Comparison of ENCODE assay signal across 8 cellular contexts in the genomic region with DNA sequence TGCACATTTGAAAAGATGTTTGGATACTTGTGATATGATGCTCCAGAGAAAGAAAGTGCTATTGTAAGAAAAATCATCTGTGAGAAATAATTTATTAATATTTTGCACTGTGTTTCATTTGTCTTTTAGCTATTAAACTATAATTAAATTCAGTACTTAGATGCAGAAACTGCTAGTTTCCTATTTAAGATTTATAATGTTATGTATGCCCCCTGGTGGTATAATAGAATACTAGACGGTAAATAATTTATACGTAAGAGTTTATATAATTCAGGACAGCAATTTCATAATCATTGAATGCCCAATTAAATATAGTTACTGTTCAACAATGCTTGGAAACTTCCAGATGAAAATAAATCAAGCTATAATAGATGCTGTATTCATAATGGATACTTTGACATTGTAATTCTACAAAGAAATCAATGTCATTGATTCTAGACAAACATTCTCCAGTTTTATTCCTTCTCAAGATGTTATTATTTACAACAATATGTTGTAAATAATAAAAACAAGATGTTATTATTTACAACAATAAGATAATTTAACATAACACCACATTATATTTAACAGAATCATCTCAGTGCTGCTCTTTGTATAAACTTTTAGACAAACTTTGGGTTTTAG.
DNase-seq lines count a peak whose midpoint lies in the region; TF ChIP-seq lines count a peak whose summit lies in the region.

No MANE protein-coding gene starts in this region.

- H2AFZ ChIP-seq in SU-DHL-6 (ENCODE audit: low read depth, low read length, severe bottlenecking), result no peak overlapping the region

- no peaks in the 10 kb centered on the region for H3K9me2 ChIP-seq in SU-DHL-6 (replicated peaks; ENCODE audit: insufficient read depth, low read length)

- H3K79me2 ChIP-seq in SU-DHL-6 (ENCODE audit: insufficient read depth, low read length), result no peaks in the 10 kb centered on the region

- no peak overlapping the region for H3K27ac Mint-ChIP-seq in T-helper 2 cell treated with Interferon-gamma antibody and Interleukin-4, amounts not matched to agents 5 μg/mL and 100 μg/mL, for 36 hours

- no peaks in the 10 kb centered on the region for H3K4me1 Mint-ChIP-seq in T-helper 2 cell treated with Interferon-gamma antibody and Interleukin-4, amounts not matched to agents 5 μg/mL and 100 μg/mL, for 36 hours (ENCODE audit: low read depth)

- H3K9me3 Mint-ChIP-seq in T-helper 2 cell treated with Interferon-gamma antibody and Interleukin-4, amounts not matched to agents 5 μg/mL and 100 μg/mL, for 36 hours, result no peaks in the 10 kb centered on the region

- H3K9ac ChIP-seq in SU-DHL-6 (ENCODE audit: low read length), result no peak overlapping the region

- no peaks in the 10 kb centered on the region for H3K9me3 ChIP-seq in SU-DHL-6 (ENCODE audit: insufficient read depth, low read length)

- H3F3A ChIP-seq in SU-DHL-6 (ENCODE audit: insufficient read depth), result no peaks in the 10 kb centered on the region

- no peak overlapping the region for H3K4me2 ChIP-seq in SU-DHL-6 (ENCODE audit: low read depth, low read length, poor library complexity, severe bottlenecking)

- no peaks in the 10 kb centered on the region for H3K27me3 Mint-ChIP-seq in T-helper 2 cell treated with Interferon-gamma antibody and Interleukin-4, amounts not matched to agents 5 μg/mL and 100 μg/mL, for 36 hours (ENCODE audit: low read depth)

- H3K27ac ChIP-seq in SU-DHL-6 (ENCODE audit: low read depth, low read length), result no peak overlapping the region

- no peaks in the 10 kb centered on the region for H3K36me3 Mint-ChIP-seq in T-helper 2 cell treated with Interferon-gamma antibody and Interleukin-4, amounts not matched to agents 5 μg/mL and 100 μg/mL, for 36 hours (ENCODE audit: low read depth)

- no peak overlapping the region for H3K4me3 ChIP-seq in SU-DHL-6 (ENCODE audit: insufficient read depth, low read length, poor library complexity, severe bottlenecking)

- H4K20me1 ChIP-seq in SU-DHL-6 (ENCODE audit: low read depth, low read length), result no peaks in the 10 kb centered on the region

- H3K27me3 ChIP-seq in SU-DHL-6 (ENCODE audit: low read length), result no peaks in the 10 kb centered on the region

- no peaks in the 10 kb centered on the region for H3K36me3 ChIP-seq in SU-DHL-6 (ENCODE audit: low read length)

- DNase-seq in DMS 273 treated with DMSO at 0.1 percent for 48 hours (lab: John Stamatoyannopoulos, UW) (peak; percentile 29), globus pallidus (ENCODE audit: low spot score) (peak; percentile 23), UCSD-AML1 (lab: John Stamatoyannopoulos, UW; ENCODE audit: unreplicated experiment) (no peak), cerebellar nuclear complex (lab: John Stamatoyannopoulos, UW) (no peak), GF-D8 (lab: John Stamatoyannopoulos, UW) (no peak)
- DNase-seq in T-helper 2 cell treated with Interferon-gamma antibody and Interleukin-4, amounts not matched to agents 5 μg/mL and 100 μg/mL, for 36 hours (ENCODE audit: low spot score), result no peak

- H3K4me3 Mint-ChIP-seq in T-helper 2 cell treated with Interferon-gamma antibody and Interleukin-4, amounts not matched to agents 5 μg/mL and 100 μg/mL, for 36 hours, result no peak overlapping the region

- TF ChIP-seq CTCF in LNCAP (IDR thresholded peaks at IDR 0.05) (peak; percentile 58), SU-DHL-6 (IDR thresholded peaks at IDR 0.05; ENCODE audit: insufficient read depth, low read length, poor library complexity, severe bottlenecking) (peak; percentile 41)

Comparison
In these comparisons a context has a peak if more than half of its experiments do, and no peak if none do; other contexts are left out.
1. DNase-seq: peak in DMS 273 treated with DMSO at 0.1 percent for 48 hours (single experiment) and globus pallidus (single experiment); none in UCSD-AML1 (single experiment), T-helper 2 cell treated with Interferon-gamma antibody and Interleukin-4, amounts not matched to agents 5 μg/mL and 100 μg/mL, for 36 hours (single experiment), cerebellar nuclear complex (0 of 2) and GF-D8 (single experiment).